9 cellular contexts compared by ENCODE assay signal in genomic region chr7:27345164-27345887, GRCh38.
"Had no signal": no experiment of that assay in that cellular context is flagged by ENCODE, and none has a peak within 500 bp of the region (broad histone marks: within the 10 kb centered on the region; RNA-seq: fewer than 3 reads in every experiment).

No MANE protein-coding gene starts in this region.

- H3K27ac ChIP-seq: gastroesophageal sphincter, lower lobe of right lung, neutrophil, skin epidermis had no signal

- DNase-seq: central memory CD4-positive, alpha-beta T cell; cortex of kidney; effector CD8-positive, alpha-beta T cell; hippocampal formation; lower lobe of right lung; naive thymus-derived CD4-positive, alpha-beta T cell had no signal

- H3K36me3 ChIP-seq: gastroesophageal sphincter, lower lobe of right lung, neutrophil had no signal

- H3K4me3 ChIP-seq: gastroesophageal sphincter, lower lobe of right lung, skin epidermis had no signal

- ATAC-seq: gastroesophageal sphincter; naive thymus-derived CD4-positive, alpha-beta T cell had no signal

- H3K4me1 ChIP-seq: lower lobe of right lung had no signal

- H3K9me3 ChIP-seq: gastroesophageal sphincter, lower lobe of right lung, neutrophil had no signal
